ENCODE assay signal across 8 cellular contexts in the genomic region with DNA sequence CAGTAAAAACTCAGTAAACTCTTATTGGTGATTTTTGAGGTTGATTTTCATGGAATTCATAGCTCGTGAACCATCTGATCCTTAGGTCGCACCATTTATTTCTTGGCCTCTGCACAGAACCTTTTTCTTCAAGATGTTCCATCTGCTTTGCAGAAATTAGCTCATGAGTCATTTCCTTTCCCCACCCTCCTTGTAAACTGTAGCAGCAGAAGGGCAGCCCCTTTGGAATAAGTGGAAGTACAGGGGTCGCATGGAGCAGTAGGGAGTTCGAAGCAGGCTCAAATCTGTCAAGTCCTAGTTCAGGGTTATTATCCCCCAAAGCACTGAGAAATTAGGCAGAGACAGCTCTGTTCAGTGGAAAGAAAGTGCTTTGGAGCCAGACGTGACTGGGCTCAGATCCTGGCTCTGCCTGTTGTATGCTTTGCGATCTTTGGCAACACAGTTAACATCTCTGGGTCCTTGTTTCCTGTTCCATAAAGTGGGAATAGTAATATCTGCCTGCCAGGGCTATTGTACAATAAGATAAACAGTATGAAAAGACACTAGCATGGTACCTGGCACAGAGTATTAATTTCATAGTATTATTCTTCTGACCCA.
DNase-seq lines count a peak whose midpoint lies in the region; ATAC-seq and TF ChIP-seq lines count a peak whose summit lies in the region.
"Had no signal": no experiment of that assay in that cellular context is flagged by ENCODE, and none has a peak within 500 bp of the region (broad histone marks: within the 10 kb centered on the region; RNA-seq: fewer than 3 reads in every experiment).

No MANE protein-coding gene starts in this region.

- H3K4me3 ChIP-seq in right cardiac atrium (ENCODE audit: low read length) (no peak overlapping the region), suprapubic skin (no peak overlapping the region)

- ATAC-seq in right cardiac atrium: peak; percentile 87 to 92
- ATAC-seq: naive thymus-derived CD8-positive, alpha-beta T cell had no signal

- H3K27ac ChIP-seq in right cardiac atrium (ENCODE audit: low read length): peak overlapping the region; percentile 58
- H3K27ac ChIP-seq in suprapubic skin: peak overlapping the region; percentile 44

- H3K9me3 ChIP-seq in right cardiac atrium (ENCODE audit: control insufficient read depth, low read length): no peaks in the 10 kb centered on the region
- H3K9me3 ChIP-seq in suprapubic skin: no peaks in the 10 kb centered on the region

- H3K27me3 ChIP-seq in right cardiac atrium (ENCODE audit: control insufficient read depth, insufficient read depth) (no peaks in the 10 kb centered on the region), suprapubic skin (no peaks in the 10 kb centered on the region)

- TF ChIP-seq CTCF in suprapubic skin (IDR thresholded peaks at IDR 0.05): no peak

- peak; percentile 73 for DNase-seq in HCEC 1CT
- DNase-seq in astrocyte of the hippocampus (ENCODE audit: low read depth, low spot score): peak; percentile 18
- peak in 2 of 3 donors; percentile 16 to 56 for DNase-seq in right cardiac atrium
- DNase-seq in suprapubic skin (ENCODE audit: low spot score in 2 of 2): no peak
- DNase-seq in effector CD8-positive, alpha-beta T cell (lab: John Stamatoyannopoulos, UW): no peak
- no peak for DNase-seq in activated effector memory CD4-positive, alpha-beta T cell treated with Interleukin-2 at 50 U/mL for 16 hours
- DNase-seq in stimulated activated CD8-positive, alpha-beta memory T cell treated with anti-CD3 and anti-CD28 coated beads, Interleukin-4, amount 100 ng/mL, for 48 hours: no peak
- DNase-seq: naive thymus-derived CD8-positive, alpha-beta T cell had no signal

- TF ChIP-seq EP300 in suprapubic skin (IDR thresholded peaks at IDR 0.05): no peak

- no peak for TF ChIP-seq POLR2A in suprapubic skin (IDR thresholded peaks at IDR 0.05)

- 28% methylated on average over 6 of the region's 6 CpGs for WGBS in right cardiac atrium
- WGBS in suprapubic skin: 29% methylated on average over 6 of the region's 6 CpGs

- peaks cover 2% of the 10 kb centered on the region for H3K4me1 ChIP-seq in right cardiac atrium (ENCODE audit: control insufficient read depth, insufficient read depth, low read length)
- peaks cover 5% of the 10 kb centered on the region for H3K4me1 ChIP-seq in suprapubic skin

- intact Hi-C loops in right cardiac atrium (cut with DNase I): no loop called here

- no peaks in the 10 kb centered on the region for H3K36me3 ChIP-seq in suprapubic skin

Comparison
In these comparisons a context has a peak if more than half of its experiments do, and no peak if none do; other contexts are left out.
1. DNase-seq: peak in HCEC 1CT (single experiment), astrocyte of the hippocampus (single experiment) and right cardiac atrium (2 of 3); none in suprapubic skin (0 of 2), effector CD8-positive, alpha-beta T cell (single experiment), activated effector memory CD4-positive, alpha-beta T cell treated with Interleukin-2 at 50 U/mL for 16 hours (single experiment) and stimulated activated CD8-positive, alpha-beta memory T cell treated with anti-CD3 and anti-CD28 coated beads, Interleukin-4, amount 100 ng/mL, for 48 hours (single experiment).